ENCODE assay signal across 25 cellular contexts in the genomic region with DNA sequence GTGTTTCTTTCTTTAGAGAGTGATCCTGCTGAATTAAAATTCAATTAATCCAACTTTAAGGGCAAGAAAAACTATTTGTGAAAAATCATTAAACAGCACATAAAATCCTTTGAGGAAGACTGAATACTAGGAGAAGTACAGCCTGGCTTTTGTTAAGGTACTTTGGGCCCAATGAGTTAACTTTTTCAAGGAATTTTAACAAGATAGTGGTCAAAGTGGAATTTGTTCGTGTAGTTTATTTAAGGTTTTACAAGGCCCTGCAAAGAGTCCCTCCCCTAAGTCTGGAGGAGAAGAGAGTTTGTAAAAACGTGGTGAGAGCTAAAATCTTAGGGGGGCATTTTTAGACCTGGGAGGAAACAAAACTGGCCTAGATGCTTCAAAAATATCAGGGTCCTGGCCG. TPM values are rescaled to one million over a fixed set of nuclear protein-coding genes. Genes with fewer than 3 reads are reported as not detected.
DNase-seq lines count a peak whose midpoint lies in the region; ATAC-seq, FAIRE-seq and TF ChIP-seq lines count a peak whose summit lies in the region.
"Had no signal": no experiment of that assay in that cellular context is flagged by ENCODE, and none has a peak within 500 bp of the region (broad histone marks: within the 10 kb centered on the region; RNA-seq: fewer than 3 reads in every experiment).

No MANE protein-coding gene starts in this region.

- H3K4me3 Mint-ChIP-seq in neural progenitor cell: no peak overlapping the region
- H3K4me3 Mint-ChIP-seq: CD8-positive, alpha-beta T cell had no signal

- H2AFZ ChIP-seq in K562 (ENCODE audit: low read depth, low read length) (0 out of 2 replicates have a peak overlapping the region, but pooled peaks have one; percentile 4), neural progenitor cell (replicated peaks) (peak overlapping the region; percentile 5)
- H2AFZ ChIP-seq: GM23248 had no signal

- no peak overlapping the region for H3K4me3 ChIP-seq in LNCaP clone FGC (ENCODE audit: low read depth, low read length)
- H3K4me3 ChIP-seq in K562: no peak overlapping the region
- H3K4me3 ChIP-seq in neural progenitor cell: no peak overlapping the region
- H3K4me3 ChIP-seq: A549, GM23248, SJSA1 had no signal

- CTCF ChIA-PET in K562 (lab: Yijun Ruan, JAX; ENCODE audit: low intra/inter-chr PET ratio): interaction anchor here (0.5 kb wide), 1 partner anchor 333 kb away, joined by 3 read pairs; no protein-coding TSS in a partner anchor

- FAIRE-seq in K562 (lab: Jason Lieb, UNC): no peak
- FAIRE-seq: A549 had no signal

- H3K36me3 ChIP-seq in K562 (ENCODE audit: control insufficient read depth, insufficient read depth, low read length) (no peaks in the 10 kb centered on the region), neural progenitor cell (no peaks in the 10 kb centered on the region)
- H3K36me3 ChIP-seq: SJSA1 had no signal

- H3K36me3 Mint-ChIP-seq in neural progenitor cell: no peaks in the 10 kb centered on the region
- H3K36me3 Mint-ChIP-seq: CD8-positive, alpha-beta T cell had no signal

- peaks cover 11% of the 10 kb centered on the region for H3F3A ChIP-seq in neural progenitor cell (ENCODE audit: low read depth)

- WGBS in K562 (ENCODE audit: insufficient coverage, low coverage, missing lambda C conversion rate): 17% methylated on average over 3 of the region's 3 CpGs

- peaks cover 4% of the 10 kb centered on the region for H3K9me3 Mint-ChIP-seq in neural progenitor cell
- H3K9me3 Mint-ChIP-seq: CD8-positive, alpha-beta T cell had no signal

- peaks cover 5% of the 10 kb centered on the region for H3K27me3 Mint-ChIP-seq in neural progenitor cell (ENCODE audit: insufficient read depth, low read depth)

- peaks cover 17% of the 10 kb centered on the region for H3K4me1 Mint-ChIP-seq in neural progenitor cell

- no TSS peak for BruUV-seq in K562 (replicated peaks; lab: Mats Ljungman, UMichigan)

- DNase-seq in EH (ENCODE audit: low read depth) (peak; percentile 61), LNCaP clone FGC (ENCODE audit: low read depth) (peak; percentile 8), K562 (ENCODE audit: extremely low read depth in 1 of 4, low spot score in 3 of 4) (no peak), neural progenitor cell (ENCODE audit: low spot score) (no peak), NCI-H146 (lab: John Stamatoyannopoulos, UW) (no peak), nucleus accumbens (lab: John Stamatoyannopoulos, UW) (no peak)
- DNase-seq: Calu3; CD8-positive, alpha-beta T cell; DMS79 treated with DMSO at 0.1 percent for 48 hours; GM23248; H7; Kasumi-1; MM.1S; NCI-H1694; NCI-H2029 treated with DMSO at 0.1 percent for 48 hours; NCI-H2227 treated with DMSO at 0.1 percent for 48 hours; NCI-H526 treated with DMSO at 0.1 percent for 48 hours; Right ventricle myocardium superior; RPMI8226 had no signal

- TF ChIP-seq CTCF in LNCaP clone FGC (IDR thresholded peaks at IDR 0.05; ENCODE audit: control insufficient read depth, extremely low read depth, insufficient read depth): no peak
- no peak for TF ChIP-seq CTCF in K562 (IDR thresholded peaks at IDR 0.05 in 2 of 3, conservative IDR thresholded peaks at IDR 0.05 in 1 of 3; ENCODE audit: insufficient read depth in 2 of 3, low read depth in 1 of 3, low read length in 3 of 3)
- TF ChIP-seq CTCF in neural progenitor cell (IDR thresholded peaks at IDR 0.05): no peak

- no peak for TF ChIP-seq EP300 in K562 (IDR thresholded peaks at IDR 0.05; ENCODE audit: low read length)

- in situ Hi-C loops in K562 (cut with MboI): no loop called here

- no peaks in the 10 kb centered on the region for H3K9me1 ChIP-seq in K562 (ENCODE audit: control insufficient read depth, insufficient read depth, low read length)

- H3K4me1 ChIP-seq in K562 (replicated peaks in 1 of 2; ENCODE audit: control insufficient read depth in 2 of 2, insufficient read depth in 2 of 2, low read length in 2 of 2) (no peaks in the 10 kb centered on the region; a peak in 3 of 5 replicates), neural progenitor cell (peaks cover 5% of the 10 kb centered on the region)
- H3K4me1 ChIP-seq: SJSA1 had no signal

- H3K9ac ChIP-seq in K562 (ENCODE audit: insufficient read depth in 1 of 2, low read depth in 2 of 2, low read length in 2 of 2): no peak overlapping the region
- H3K9ac ChIP-seq in neural progenitor cell: no peak overlapping the region
- H3K9ac ChIP-seq: GM23248 had no signal

- H3K27ac ChIP-seq in K562 (ENCODE audit: extremely low read depth, low read depth, low read length): no peak overlapping the region
- peak overlapping the region; percentile 27 for H3K27ac ChIP-seq in neural progenitor cell
- H3K27ac ChIP-seq: A549, C4-2B, GM23248, HL-60, SJSA1 had no signal

- H3K79me2 ChIP-seq in K562 (ENCODE audit: control insufficient read depth, insufficient read depth, low read length) (no peaks in the 10 kb centered on the region), neural progenitor cell (ENCODE audit: low read depth) (no peaks in the 10 kb centered on the region)

- H3K9me3 ChIP-seq in K562 (replicated peaks; ENCODE audit: control insufficient read depth, insufficient read depth, low read depth, low read length) (no peaks in the 10 kb centered on the region), neural progenitor cell (ENCODE audit: low read depth) (no peaks in the 10 kb centered on the region)
- H3K9me3 ChIP-seq: A549, SJSA1 had no signal

- TF ChIP-seq RAD21 in K562 (CRISPR knock-in tag; conservative IDR thresholded peaks at IDR 0.05 in 1 of 2, IDR thresholded peaks at IDR 0.05 in 1 of 2): no peak

- POLR2A ChIA-PET in K562 (lab: Yijun Ruan, JAX): interaction anchor here (1.6 to 1.7 kb wide), 2 partner anchors 9 to 11 kb away, joined by 7 to 10 read pairs; no protein-coding TSS in a partner anchor

- H3K27me3 ChIP-seq in K562 (ENCODE audit: control insufficient read depth in 2 of 2, insufficient read depth in 2 of 2, low read length in 2 of 2): peaks cover 25 to 45% of the 10 kb centered on the region in 2 experiments; a peak in 4 of 5 replicates
- H3K27me3 ChIP-seq in neural progenitor cell: no peaks in the 10 kb centered on the region
- H3K27me3 ChIP-seq: SJSA1 had no signal

- H4K20me1 ChIP-seq in K562 (replicated peaks; ENCODE audit: control insufficient read depth, insufficient read depth, low read length) (no peaks in the 10 kb centered on the region), neural progenitor cell (ENCODE audit: low read depth) (no peaks in the 10 kb centered on the region)

- no peak for ATAC-seq in K562
- ATAC-seq in HG03354 (IDR thresholded peaks at IDR 0.05; ENCODE audit: poor library complexity, severe bottlenecking, unreplicated experiment): no peak
- ATAC-seq: A549; CD8-positive, alpha-beta T cell had no signal

- H3K4me2 ChIP-seq in K562 (ENCODE audit: insufficient read depth, low read length) (no peak overlapping the region), neural progenitor cell (no peak overlapping the region)
- H3K4me2 ChIP-seq: A549 had no signal

- H3K27ac Mint-ChIP-seq in neural progenitor cell: peak overlapping the region; percentile 27

- TF ChIP-seq POLR2A in K562 (conservative IDR thresholded peaks at IDR 0.05): no peak

- intact Hi-C loops in K562 (cut with micrococcal nuclease): no loop called here

TF ChIP-seq in K562, 482 proteins besides CTCF, POLR2A, EP300 and RAD21 (continues in another document):
- TF ChIP-seq NEUROD1 (IDR thresholded peaks at IDR 0.05; ENCODE audit: borderline replicate concordance, low read depth, low read length, partially characterized antibody) (no peak), ETS1 (conservative IDR thresholded peaks at IDR 0.05; ENCODE audit: control insufficient read depth, low read depth, low read length) (no peak), PYGO2 (tag; IDR thresholded peaks at IDR 0.05) (no peak), ZNF263 (CRISPR knock-in tag; IDR thresholded peaks at IDR 0.05; ENCODE audit: borderline replicate concordance) (no peak)

RNA-seq across cellular contexts. Expression of gene TRIM71, which starts 26.0 kb away (rescaled TPM):
- 0.09 TPM in 1 of 2 replicates, not detected in the other for total RNA-seq in K562 (2011; cell fraction: chromatin; rRNA removed; ENCODE audit: low replicate concordance)
- under 0.01 TPM in 1 of 2 replicates, not detected in the other for total RNA-seq in K562 (2011; cell fraction: nucleolus; rRNA removed)
- total RNA-seq in K562 (2011; cell fraction: nucleoplasm; rRNA removed): 0.08 TPM in 1 of 2 replicates, not detected in the other
- total RNA-seq in K562 (2014; rRNA removed): not detected in 2 replicates
- total RNA-seq in K562 (2014; rRNA removed; fragmentation: Illumina TruSeq; extraction: Trizol): not detected in 2 replicates
- total RNA-seq in K562 (2015; rRNA removed; fragmentation: Illumina TruSeq; extraction: Trizol): not detected in 2 replicates
- total RNA-seq in K562 (2021): 0.11 and 0.18 TPM in 2 replicates
- 0.01 and 0.04 TPM in 2 replicates for polyA plus RNA-seq in K562 (2011; rRNA removed)
- 0.03 TPM in 1 of 2 replicates, not detected in the other for polyA plus RNA-seq in K562 (2011; cell fraction: cytosol; rRNA removed)
- 0.04 TPM in 1 of 2 replicates, not detected in the other for polyA plus RNA-seq in K562 (2011; cell fraction: nucleus; rRNA removed)
- 0.01 TPM in 1 of 2 replicates, not detected in the other for polyA plus RNA-seq in K562 (2012)
- not detected in 2 replicates for polyA plus RNA-seq in K562 (2014; fragmentation: Illumina TruSeq; extraction: Trizol)
- polyA plus RNA-seq in K562 (2014; fragmentation: Nextera tagmentation; extraction: Ambion mirVana): not detected
- not detected in 2 replicates for polyA plus RNA-seq in K562 (2014; rRNA removed)
- 0.03 and 0.14 TPM in 2 replicates for polyA minus RNA-seq in K562 (2011; rRNA and poly(A)+ RNA removed)
- 0.36 TPM in 1 of 2 replicates, not detected in the other for polyA minus RNA-seq in K562 (2011; cell fraction: cytosol; rRNA and poly(A)+ RNA removed)
- polyA minus RNA-seq in K562 (2011; cell fraction: nucleus; rRNA and poly(A)+ RNA removed): 0.13 TPM in 1 of 2 replicates, not detected in the other
- 106 and 107 TPM in 2 replicates for total RNA-seq in neural progenitor cell (ENCODE audit: low replicate concordance)
- total RNA-seq: Calu3; CD8-positive, alpha-beta T cell; NCI-H460; Right ventricle myocardium superior had no signal

Comparison
In these comparisons a context has a peak if more than half of its experiments do, and no peak if none do; other contexts are left out.
1. DNase-seq: peak in EH (single experiment) and LNCaP clone FGC (single experiment); none in K562 (0 of 4), neural progenitor cell (single experiment), NCI-H146 (single experiment) and nucleus accumbens (0 of 56).
2. RNA of gene TRIM71, which starts 26.0 kb away (total RNA-seq): 106 to 107 TPM in neural progenitor cell; under 0.01 to 0.18 TPM in K562; every median in the first group is over 10 times any median in the second.